Comparison of ENCODE assay signal across 20 cellular contexts in genomic region chr9:99322299-99322698, GRCh38.
"Had no signal": no experiment of that assay in that cellular context is flagged by ENCODE, and none has a peak within 500 bp of the region (broad histone marks: within the 10 kb centered on the region; RNA-seq: fewer than 3 reads in every experiment).

No MANE protein-coding gene starts in this region.

- H3K27ac ChIP-seq: gastrocnemius medialis, left lung, neural progenitor cell, psoas muscle, sigmoid colon, stomach, thyroid gland had no signal

- H3K4me1 ChIP-seq: gastrocnemius medialis, left lung, psoas muscle, sigmoid colon, stomach had no signal

- H3K4me2 ChIP-seq: neural progenitor cell had no signal

- DNase-seq: cortex of kidney; effector memory CD8-positive, alpha-beta T cell; foreskin fibroblast; gastrocnemius medialis; head of caudate nucleus; left cardiac atrium; left lung; mesenchymal stem cell; naive thymus-derived CD4-positive, alpha-beta T cell; psoas muscle; right cardiac atrium; sigmoid colon; stimulated activated CD4-positive, alpha-beta T cell treated with anti-CD3 and anti-CD28 coated beads, Interleukin-2, amount 100 ng/mL, for 24 hours; stimulated activated CD4-positive, alpha-beta T cell treated with anti-CD3 and anti-CD28 coated beads, Interleukin-4, amount 100 ng/mL, for 24 hours; stimulated activated naive CD4-positive, alpha-beta T cell treated with Interleukin-2 at 50 U/mL for 16 hours; stomach; thyroid gland had no signal

- H2AFZ ChIP-seq: neural progenitor cell had no signal

- H3K9me3 ChIP-seq: gastrocnemius medialis, left lung, psoas muscle, sigmoid colon, stomach, thyroid gland had no signal

- H3K36me3 ChIP-seq: gastrocnemius medialis, left lung, neural progenitor cell, sigmoid colon, stomach, thyroid gland had no signal

- H3K27me3 ChIP-seq: gastrocnemius medialis, neural progenitor cell, sigmoid colon, stomach, thyroid gland had no signal

- ATAC-seq: effector memory CD8-positive, alpha-beta T cell; gastrocnemius medialis; left lung; naive thymus-derived CD4-positive, alpha-beta T cell; psoas muscle; right cardiac atrium; stimulated activated effector memory CD8-positive, alpha-beta T cell treated with anti-CD3 and anti-CD28 coated beads, Interleukin-12 subunit alpha, Interleukin-12 subunit beta, amount 100 ng/mL, for 72 hours had no signal

- H3K9ac ChIP-seq: neural progenitor cell had no signal

- FAIRE-seq: islet of Langerhans had no signal

- H3K4me3 ChIP-seq: gastrocnemius medialis, left lung, neural progenitor cell, psoas muscle, sigmoid colon, stomach, thyroid gland had no signal
